15 cellular contexts compared by ENCODE assay signal in genomic region chr2:12536926-12537325, GRCh38.
DNase-seq lines count a peak whose midpoint lies in the region; ATAC-seq and TF ChIP-seq lines count a peak whose summit lies in the region.
"Had no signal": no experiment of that assay in that cellular context is flagged by ENCODE, and none has a peak within 500 bp of the region (broad histone marks: within the 10 kb centered on the region; RNA-seq: fewer than 3 reads in every experiment).

No MANE protein-coding gene starts in this region.

- TF ChIP-seq CTCF in liver (IDR thresholded peaks at IDR 0.05; ENCODE audit: low read depth, low read length, missing input control) (no peak), right lobe of liver (IDR thresholded peaks at IDR 0.05) (no peak), sigmoid colon (IDR thresholded peaks at IDR 0.05) (no peak)

- H3K9ac ChIP-seq in liver (ENCODE audit: low read depth in 1 of 2, low read length in 2 of 2): no peak overlapping the region

- TF ChIP-seq EP300 in sigmoid colon (IDR thresholded peaks at IDR 0.05): peak in 1 of 4 donors; percentile 3

- intact Hi-C loops in right lobe of liver (cut with DNase I) (no loop called here), sigmoid colon (cut with DNase I) (loop anchor here (2.0 kb wide), 1 partner anchor 180 kb away; the partner anchor contains the start of gene TRIB2)

- H3K9me3 ChIP-seq in liver (ENCODE audit: control insufficient read depth in 4 of 4, low read length in 3 of 4) (no peaks in the 10 kb centered on the region), right lobe of liver (no peaks in the 10 kb centered on the region), muscle layer of duodenum (ENCODE audit: control insufficient read depth in 1 of 2, low read length in 2 of 2) (no peaks in the 10 kb centered on the region), sigmoid colon (no peaks in the 10 kb centered on the region)

- TF ChIP-seq RAD21 in liver (IDR thresholded peaks at IDR 0.05): no peak

- H3K27me3 ChIP-seq in liver (ENCODE audit: control insufficient read depth in 4 of 4, insufficient read depth in 4 of 4, low read length in 3 of 4): no peaks in the 10 kb centered on the region
- no peaks in the 10 kb centered on the region for H3K27me3 ChIP-seq in right lobe of liver
- no peaks in the 10 kb centered on the region for H3K27me3 ChIP-seq in muscle layer of duodenum (ENCODE audit: low read depth, low read length)
- no peaks in the 10 kb centered on the region for H3K27me3 ChIP-seq in sigmoid colon

- H3K36me3 ChIP-seq in liver (ENCODE audit: control insufficient read depth in 4 of 4, insufficient read depth in 3 of 4, low read depth in 1 of 4, low read length in 3 of 4) (no peaks in the 10 kb centered on the region), right lobe of liver (no peaks in the 10 kb centered on the region), muscle layer of duodenum (ENCODE audit: control insufficient read depth in 1 of 2, insufficient read depth in 2 of 2, low read length in 2 of 2) (no peaks in the 10 kb centered on the region), sigmoid colon (no peaks in the 10 kb centered on the region)

- no peak for TF ChIP-seq POLR2A in right lobe of liver (IDR thresholded peaks at IDR 0.05)
- TF ChIP-seq POLR2A in sigmoid colon (IDR thresholded peaks at IDR 0.05): no peak

- H3K4me3 ChIP-seq in liver (ENCODE audit: low read depth in 1 of 3, low read length in 3 of 3): no peak overlapping the region
- H3K4me3 ChIP-seq in right lobe of liver: no peak overlapping the region
- no peak overlapping the region for H3K4me3 ChIP-seq in muscle layer of duodenum (ENCODE audit: low read depth in 1 of 2, low read length in 2 of 2)
- no peak overlapping the region for H3K4me3 ChIP-seq in sigmoid colon

- no peaks in the 10 kb centered on the region for H3K4me1 ChIP-seq in liver (ENCODE audit: control insufficient read depth in 4 of 4, insufficient read depth in 4 of 4, low read length in 3 of 4)
- H3K4me1 ChIP-seq in right lobe of liver: no peaks in the 10 kb centered on the region
- H3K4me1 ChIP-seq in muscle layer of duodenum (ENCODE audit: control insufficient read depth in 1 of 2, insufficient read depth in 2 of 2, low read length in 2 of 2): peaks cover 0 to 13% of the 10 kb centered on the region in 2 donors
- peaks cover 0 to 73% (median 54%) of the 10 kb centered on the region in 4 donors for H3K4me1 ChIP-seq in sigmoid colon

- H3K27ac ChIP-seq in liver (ENCODE audit: low read depth in 1 of 2, low read length in 2 of 2) (no peak overlapping the region), right lobe of liver (no peak overlapping the region), muscle layer of duodenum (ENCODE audit: low read length) (peak overlapping the region; percentile 0), sigmoid colon (peak overlapping the region in 3 of 4 donors; percentile 58 to 75 (median 73))
- H3K27ac ChIP-seq: C4-2B had no signal

- no peak for DNase-seq in right lobe of liver
- DNase-seq in sigmoid colon: no peak
- DNase-seq in GOT3 (lab: John Stamatoyannopoulos, UW): no peak
- no peak for DNase-seq in amniotic stem cell (lab: John Stamatoyannopoulos, UW)
- DNase-seq in activated T-cell treated with anti-CD3 and anti-CD28 coated beads, Interleukin-2, amount 50 U/mL, for 48 hours: no peak
- DNase-seq: HFFc6, Kasumi-1, NCI-H1105 treated with DMSO at 0.1 percent for 48 hours, NCI-H1694 treated with DMSO at 0.1 percent for 48 hours, NCI-H2107, NCI-H2227 treated with DMSO at 0.1 percent for 48 hours, NCI-H524 treated with DMSO at 0.1 percent for 48 hours had no signal

- ATAC-seq in right lobe of liver: no peak

- WGBS in liver: 79% methylated on average over 4 of the region's 4 CpGs
- 70% methylated on average over 4 of the region's 4 CpGs for WGBS in right lobe of liver (ENCODE audit: insufficient coverage, low coverage, low lambda C conversion rate, missing lambda C conversion rate)
- WGBS in sigmoid colon, 2 donors: 78 to 81% methylated on average over 4 of the region's 4 CpGs

TF ChIP-seq in liver, 16 proteins besides CTCF, POLR2A, EP300 and RAD21:
- TF ChIP-seq JUND (IDR thresholded peaks at IDR 0.05) (no peak), SP1 (IDR thresholded peaks at IDR 0.05) (peak; percentile 5)
TF ChIP-seq in liver: peak in this region for 1.

Comparison
In these comparisons a context has a peak if more than half of its experiments do, and no peak if none do; other contexts are left out.
1. H3K27ac ChIP-seq: peak in muscle layer of duodenum (single experiment) and sigmoid colon (3 of 4); none in liver (0 of 2) and right lobe of liver (0 of 3).